In the genomic region with DNA sequence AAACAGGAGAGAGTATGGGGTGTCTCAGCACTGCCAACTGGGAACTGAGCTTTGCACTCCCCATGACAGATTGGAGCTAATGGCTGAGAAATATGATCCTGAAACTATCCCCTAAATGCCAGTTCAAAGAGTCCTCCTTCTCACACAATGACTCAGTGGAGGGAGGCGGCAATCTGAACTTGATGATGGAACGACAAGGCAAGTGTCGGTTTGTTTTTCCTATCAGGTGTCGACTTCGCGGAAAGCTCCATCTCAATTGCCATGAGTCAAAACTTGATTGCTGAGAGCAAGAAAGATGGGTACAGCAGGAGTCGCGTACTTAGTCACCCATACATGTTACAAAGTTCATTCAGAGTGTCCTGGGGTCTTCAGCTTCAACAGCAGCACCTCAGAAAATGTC, we compare ENCODE assay signal across 21 cellular contexts. TPM values are rescaled to one million over a fixed set of nuclear protein-coding genes. Genes with fewer than 3 reads are reported as not detected.
DNase-seq lines count a peak whose midpoint lies in the region; ATAC-seq and TF ChIP-seq lines count a peak whose summit lies in the region.
"Had no signal": no experiment of that assay in that cellular context is flagged by ENCODE, and none has a peak within 500 bp of the region (broad histone marks: within the 10 kb centered on the region; RNA-seq: fewer than 3 reads in every experiment).

No MANE protein-coding gene starts in this region.

- no peak overlapping the region for H3K4me3 ChIP-seq in HEK293 (ENCODE audit: low read depth, low read length)
- H3K4me3 ChIP-seq in mucosa of descending colon, result no peak overlapping the region
- H3K4me3 ChIP-seq: adrenal gland, colonic mucosa, Peyer's patch had no signal

- H3K9me3 Mint-ChIP-seq in WTC11, result peaks cover 17% of the 10 kb centered on the region

- H3K27ac ChIP-seq in HEK293 (ENCODE audit: extremely low read depth, low read depth, low read length), result no peak overlapping the region
- H3K27ac ChIP-seq: adrenal gland, colonic mucosa, epithelial cell of prostate, Peyer's patch, WERI-Rb-1 had no signal

- H3K4me1 ChIP-seq in HEK293 (ENCODE audit: control insufficient read depth, insufficient read depth, low read length) (no peaks in the 10 kb centered on the region), mucosa of descending colon (ENCODE audit: low read depth) (no peaks in the 10 kb centered on the region)
- H3K4me1 ChIP-seq: adrenal gland, colonic mucosa, Peyer's patch had no signal

- H3K27ac Mint-ChIP-seq in WTC11, result no peak overlapping the region
- H3K27ac Mint-ChIP-seq: CD14-positive monocyte had no signal

- TF ChIP-seq CTCF in HEK293 (tag by site-specific recombination; IDR thresholded peaks at IDR 0.05), result no peak
- TF ChIP-seq CTCF in WTC11 (IDR thresholded peaks at IDR 0.05), result no peak
- no peak for TF ChIP-seq CTCF in mucosa of descending colon (IDR thresholded peaks at IDR 0.05)

- peaks cover 18% of the 10 kb centered on the region for H3K36me3 Mint-ChIP-seq in WTC11
- H3K36me3 Mint-ChIP-seq: CD14-positive monocyte had no signal

- CTCF ChIA-PET in HEK293 (lab: Yijun Ruan, JAX), result interaction anchor here (0.7 to 1.1 kb wide), 2 partner anchors 14 to 109 kb away, joined by 3 read pairs; no protein-coding TSS in a partner anchor
- CTCF ChIA-PET in WTC11 (lab: Charles Lee), result interaction anchor here (0.7 to 2.1 kb wide), 8 partner anchors 10 to 49 kb away, joined by 3 to 20 read pairs (median 4); no protein-coding TSS in a partner anchor

- H3K27me3 Mint-ChIP-seq in WTC11 (ENCODE audit: low read depth), result peaks cover 54% of the 10 kb centered on the region

- H3K4me3 Mint-ChIP-seq in WTC11, result peak overlapping the region; percentile 56
- H3K4me3 Mint-ChIP-seq: CD14-positive monocyte had no signal

- H3K4me1 Mint-ChIP-seq in WTC11, result peaks cover 35% of the 10 kb centered on the region
- H3K4me1 Mint-ChIP-seq: CD14-positive monocyte had no signal

- DNase-seq in NCI-H748 (lab: John Stamatoyannopoulos, UW; ENCODE audit: unreplicated experiment) (peak; percentile 38), NCI-H748 treated with DMSO at 0.1 percent for 48 hours (lab: John Stamatoyannopoulos, UW) (no peak), WTC11 (ENCODE audit: low spot score) (no peak), iPS-NIHi7 (ENCODE audit: extremely low spot score) (peak; percentile 27), mucosa of descending colon (no peak), COLO668 (lab: John Stamatoyannopoulos, UW; ENCODE audit: unreplicated experiment) (no peak)
- DNase-seq: 8988T; activated CD8-positive, alpha-beta memory T cell treated with anti-CD3 and anti-CD28 coated beads, Interleukin-2, amount 50 U/mL, for 48 hours; adrenal gland; colonic mucosa; midbrain; NCI-H1694; NCI-H524 treated with DMSO at 0.1 percent for 48 hours; Peyer's patch; WERI-Rb-1 had no signal

- POLR2A ChIA-PET in HEK293 (lab: Yijun Ruan, JAX), result no interaction called here
- POLR2A ChIA-PET in WTC11 (lab: Charles Lee), result interaction anchor here (0.5 kb wide), 1 partner anchor 639 kb away, joined by 3 read pairs; no protein-coding TSS in a partner anchor

- H3K9me3 ChIP-seq in HEK293 (ENCODE audit: control insufficient read depth, insufficient read depth, low read depth, low read length) (no peaks in the 10 kb centered on the region), mucosa of descending colon (no peaks in the 10 kb centered on the region)
- H3K9me3 ChIP-seq: adrenal gland, colonic mucosa, Peyer's patch had no signal

- no peak for ATAC-seq in WTC11
- no peak for ATAC-seq in HG02571 (IDR thresholded peaks at IDR 0.05; ENCODE audit: unreplicated experiment)
- ATAC-seq in mucosa of descending colon, result no peak

- H3K36me3 ChIP-seq in HEK293 (ENCODE audit: control insufficient read depth in 2 of 2, insufficient read depth in 1 of 2, low read length in 2 of 2), result no peaks in the 10 kb centered on the region
- no peaks in the 10 kb centered on the region for H3K36me3 ChIP-seq in mucosa of descending colon (ENCODE audit: low read depth)
- H3K36me3 ChIP-seq: adrenal gland, colonic mucosa, Peyer's patch, WERI-Rb-1 had no signal

- intact Hi-C loops in mucosa of descending colon (cut with DNase I, micrococcal nuclease), result no loop called here

TF ChIP-seq in HEK293, 187 proteins besides CTCF, POLR2A, EP300 and RAD21 (continues in another document):
- TF ChIP-seq, protein P1, sequence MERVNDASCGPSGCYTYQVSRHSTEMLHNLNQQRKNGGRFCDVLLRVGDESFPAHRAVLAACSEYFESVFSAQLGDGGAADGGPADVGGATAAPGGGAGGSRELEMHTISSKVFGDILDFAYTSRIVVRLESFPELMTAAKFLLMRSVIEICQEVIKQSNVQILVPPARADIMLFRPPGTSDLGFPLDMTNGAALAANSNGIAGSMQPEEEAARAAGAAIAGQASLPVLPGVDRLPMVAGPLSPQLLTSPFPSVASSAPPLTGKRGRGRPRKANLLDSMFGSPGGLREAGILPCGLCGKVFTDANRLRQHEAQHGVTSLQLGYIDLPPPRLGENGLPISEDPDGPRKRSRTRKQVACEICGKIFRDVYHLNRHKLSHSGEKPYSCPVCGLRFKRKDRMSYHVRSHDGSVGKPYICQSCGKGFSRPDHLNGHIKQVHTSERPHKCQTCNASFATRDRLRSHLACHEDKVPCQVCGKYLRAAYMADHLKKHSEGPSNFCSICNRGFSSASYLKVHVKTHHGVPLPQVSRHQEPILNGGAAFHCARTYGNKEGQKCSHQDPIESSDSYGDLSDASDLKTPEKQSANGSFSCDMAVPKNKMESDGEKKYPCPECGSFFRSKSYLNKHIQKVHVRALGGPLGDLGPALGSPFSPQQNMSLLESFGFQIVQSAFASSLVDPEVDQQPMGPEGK (tag by site-specific recombination; IDR thresholded peaks at IDR 0.05), result 0 out of 2 replicates have a peak, but pooled peaks have one; percentile 27
- TF ChIP-seq, protein P2, sequence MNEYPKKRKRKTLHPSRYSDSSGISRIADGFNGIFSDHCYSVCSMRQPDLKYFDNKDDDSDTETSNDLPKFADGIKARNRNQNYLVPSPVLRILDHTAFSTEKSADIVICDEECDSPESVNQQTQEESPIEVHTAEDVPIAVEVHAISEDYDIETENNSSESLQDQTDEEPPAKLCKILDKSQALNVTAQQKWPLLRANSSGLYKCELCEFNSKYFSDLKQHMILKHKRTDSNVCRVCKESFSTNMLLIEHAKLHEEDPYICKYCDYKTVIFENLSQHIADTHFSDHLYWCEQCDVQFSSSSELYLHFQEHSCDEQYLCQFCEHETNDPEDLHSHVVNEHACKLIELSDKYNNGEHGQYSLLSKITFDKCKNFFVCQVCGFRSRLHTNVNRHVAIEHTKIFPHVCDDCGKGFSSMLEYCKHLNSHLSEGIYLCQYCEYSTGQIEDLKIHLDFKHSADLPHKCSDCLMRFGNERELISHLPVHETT (tag by site-specific recombination; IDR thresholded peaks at IDR 0.05), result no peak
- TF ChIP-seq SP2 (tag by site-specific recombination; IDR thresholded peaks at IDR 0.05), result no peak
- peak; percentile 74 for TF ChIP-seq WT1 (tag by site-specific recombination; IDR thresholded peaks at IDR 0.05)
- TF ChIP-seq ZNF843 (tag by site-specific recombination; IDR thresholded peaks at IDR 0.05), result peak; percentile 26; the same call in 1 of the 2 replicates

TF ChIP-seq in WTC11, 78 proteins besides CTCF, POLR2A, EP300 and RAD21:
- TF ChIP-seq NFATC4 (CRISPR knock-in tag; IDR thresholded peaks at IDR 0.05) (no peak), OVOL2 (CRISPR knock-in tag; IDR thresholded peaks at IDR 0.05; ENCODE audit: borderline replicate concordance) (no peak), PRRX2 (CRISPR knock-in tag; IDR thresholded peaks at IDR 0.05) (no peak), ZNF396 (CRISPR knock-in tag; IDR thresholded peaks at IDR 0.05; ENCODE audit: borderline replicate concordance) (no peak), CREB1 (CRISPR knock-in tag; IDR thresholded peaks at IDR 0.05) (no peak), ZNF219 (CRISPR knock-in tag; IDR thresholded peaks at IDR 0.05; ENCODE audit: borderline replicate concordance) (no peak), ZNF232 (CRISPR knock-in tag; IDR thresholded peaks at IDR 0.05) (no peak)
- TF ChIP-seq, protein P3, sequence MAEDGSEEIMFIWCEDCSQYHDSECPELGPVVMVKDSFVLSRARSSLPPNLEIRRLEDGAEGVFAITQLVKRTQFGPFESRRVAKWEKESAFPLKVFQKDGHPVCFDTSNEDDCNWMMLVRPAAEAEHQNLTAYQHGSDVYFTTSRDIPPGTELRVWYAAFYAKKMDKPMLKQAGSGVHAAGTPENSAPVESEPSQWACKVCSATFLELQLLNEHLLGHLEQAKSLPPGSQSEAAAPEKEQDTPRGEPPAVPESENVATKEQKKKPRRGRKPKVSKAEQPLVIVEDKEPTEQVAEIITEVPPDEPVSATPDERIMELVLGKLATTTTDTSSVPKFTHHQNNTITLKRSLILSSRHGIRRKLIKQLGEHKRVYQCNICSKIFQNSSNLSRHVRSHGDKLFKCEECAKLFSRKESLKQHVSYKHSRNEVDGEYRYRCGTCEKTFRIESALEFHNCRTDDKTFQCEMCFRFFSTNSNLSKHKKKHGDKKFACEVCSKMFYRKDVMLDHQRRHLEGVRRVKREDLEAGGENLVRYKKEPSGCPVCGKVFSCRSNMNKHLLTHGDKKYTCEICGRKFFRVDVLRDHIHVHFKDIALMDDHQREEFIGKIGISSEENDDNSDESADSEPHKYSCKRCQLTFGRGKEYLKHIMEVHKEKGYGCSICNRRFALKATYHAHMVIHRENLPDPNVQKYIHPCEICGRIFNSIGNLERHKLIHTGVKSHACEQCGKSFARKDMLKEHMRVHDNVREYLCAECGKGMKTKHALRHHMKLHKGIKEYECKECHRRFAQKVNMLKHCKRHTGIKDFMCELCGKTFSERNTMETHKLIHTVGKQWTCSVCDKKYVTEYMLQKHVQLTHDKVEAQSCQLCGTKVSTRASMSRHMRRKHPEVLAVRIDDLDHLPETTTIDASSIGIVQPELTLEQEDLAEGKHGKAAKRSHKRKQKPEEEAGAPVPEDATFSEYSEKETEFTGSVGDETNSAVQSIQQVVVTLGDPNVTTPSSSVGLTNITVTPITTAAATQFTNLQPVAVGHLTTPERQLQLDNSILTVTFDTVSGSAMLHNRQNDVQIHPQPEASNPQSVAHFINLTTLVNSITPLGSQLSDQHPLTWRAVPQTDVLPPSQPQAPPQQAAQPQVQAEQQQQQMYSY (CRISPR knock-in tag; IDR thresholded peaks at IDR 0.05), result no peak
- TF ChIP-seq, protein P4, sequence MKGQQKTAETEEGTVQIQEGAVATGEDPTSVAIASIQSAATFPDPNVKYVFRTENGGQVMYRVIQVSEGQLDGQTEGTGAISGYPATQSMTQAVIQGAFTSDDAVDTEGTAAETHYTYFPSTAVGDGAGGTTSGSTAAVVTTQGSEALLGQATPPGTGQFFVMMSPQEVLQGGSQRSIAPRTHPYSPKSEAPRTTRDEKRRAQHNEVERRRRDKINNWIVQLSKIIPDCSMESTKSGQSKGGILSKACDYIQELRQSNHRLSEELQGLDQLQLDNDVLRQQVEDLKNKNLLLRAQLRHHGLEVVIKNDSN (CRISPR knock-in tag; IDR thresholded peaks at IDR 0.05), result no peak

RNA-seq across cellular contexts. Expression of a gene that starts 52.5 kb away (rescaled TPM):
- 0.37 to 0.63 TPM (median 0.46 TPM) in 3 replicates for total RNA-seq in WTC11 (2021)
- total RNA-seq in mucosa of descending colon, result under 1 TPM in 2 of 3 donors, not detected in 1; 0.55 to 0.75 TPM
- total RNA-seq: colonic mucosa, glomerular endothelial cell, osteoblast had no signal

Comparison
In these comparisons a context has a peak if more than half of its experiments do, and no peak if none do; other contexts are left out.
1. DNase-seq: peak in NCI-H748 (single experiment) and iPS-NIHi7 (single experiment); none in NCI-H748 treated with DMSO at 0.1 percent for 48 hours (single experiment), WTC11 (single experiment), mucosa of descending colon (0 of 3) and COLO668 (single experiment).